2 cellular contexts compared by ENCODE assay signal in the genomic region with DNA sequence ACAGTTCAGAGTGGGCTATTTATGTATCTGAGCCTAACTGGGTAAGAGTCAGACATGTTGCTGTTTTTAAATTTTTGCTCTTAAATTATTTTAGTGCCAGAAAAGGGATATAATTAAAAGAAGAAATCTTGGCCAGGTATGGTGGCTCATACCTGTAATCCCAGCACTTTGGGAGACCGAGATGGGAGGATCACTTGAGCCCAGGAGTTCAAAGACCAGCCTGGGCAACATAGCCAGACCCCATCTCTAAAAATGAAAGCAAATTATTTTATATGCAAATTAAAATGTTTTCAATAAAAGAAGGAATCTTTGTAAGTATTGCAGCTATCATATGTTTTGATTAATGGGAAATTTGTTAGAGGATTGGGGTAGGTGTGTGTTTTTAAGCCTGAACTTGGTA.
TF ChIP-seq lines count a peak whose summit lies in the region.

No MANE protein-coding gene starts in this region.

TF ChIP-seq in HEK293, 187 proteins besides CTCF, POLR2A, EP300 and RAD21:
- TF ChIP-seq ZNF404 (tag by site-specific recombination; IDR thresholded peaks at IDR 0.05) (no peak), ZNF121 (tag by site-specific recombination; IDR thresholded peaks at IDR 0.05) (peak; percentile 56)

TF ChIP-seq in GM12878, 131 proteins besides CTCF, POLR2A, EP300 and RAD21:
- no peak for TF ChIP-seq KLF5 (IDR thresholded peaks at IDR 0.05; ENCODE audit: partially characterized antibody)
- no peak for TF ChIP-seq TCF7 (IDR thresholded peaks at IDR 0.05; ENCODE audit: borderline replicate concordance)
- TF ChIP-seq SREBF1 (IDR thresholded peaks at IDR 0.05; ENCODE audit: low read length): no peak
- TF ChIP-seq IRF4 (IDR thresholded peaks at IDR 0.05; ENCODE audit: low read depth, low read length): no peak
- TF ChIP-seq, protein P1, sequence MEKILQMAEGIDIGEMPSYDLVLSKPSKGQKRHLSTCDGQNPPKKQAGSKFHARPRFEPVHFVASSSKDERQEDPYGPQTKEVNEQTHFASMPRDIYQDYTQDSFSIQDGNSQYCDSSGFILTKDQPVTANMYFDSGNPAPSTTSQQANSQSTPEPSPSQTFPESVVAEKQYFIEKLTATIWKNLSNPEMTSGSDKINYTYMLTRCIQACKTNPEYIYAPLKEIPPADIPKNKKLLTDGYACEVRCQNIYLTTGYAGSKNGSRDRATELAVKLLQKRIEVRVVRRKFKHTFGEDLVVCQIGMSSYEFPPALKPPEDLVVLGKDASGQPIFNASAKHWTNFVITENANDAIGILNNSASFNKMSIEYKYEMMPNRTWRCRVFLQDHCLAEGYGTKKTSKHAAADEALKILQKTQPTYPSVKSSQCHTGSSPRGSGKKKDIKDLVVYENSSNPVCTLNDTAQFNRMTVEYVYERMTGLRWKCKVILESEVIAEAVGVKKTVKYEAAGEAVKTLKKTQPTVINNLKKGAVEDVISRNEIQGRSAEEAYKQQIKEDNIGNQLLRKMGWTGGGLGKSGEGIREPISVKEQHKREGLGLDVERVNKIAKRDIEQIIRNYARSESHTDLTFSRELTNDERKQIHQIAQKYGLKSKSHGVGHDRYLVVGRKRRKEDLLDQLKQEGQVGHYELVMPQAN (conservative IDR thresholded peaks at IDR 0.05): no peak
- TF ChIP-seq NR2C2 (IDR thresholded peaks at IDR 0.05; ENCODE audit: borderline replicate concordance, control insufficient read depth, insufficient read length, low read depth): no peak
- TF ChIP-seq PAX8 (IDR thresholded peaks at IDR 0.05): no peak
- TF ChIP-seq, protein P2, sequence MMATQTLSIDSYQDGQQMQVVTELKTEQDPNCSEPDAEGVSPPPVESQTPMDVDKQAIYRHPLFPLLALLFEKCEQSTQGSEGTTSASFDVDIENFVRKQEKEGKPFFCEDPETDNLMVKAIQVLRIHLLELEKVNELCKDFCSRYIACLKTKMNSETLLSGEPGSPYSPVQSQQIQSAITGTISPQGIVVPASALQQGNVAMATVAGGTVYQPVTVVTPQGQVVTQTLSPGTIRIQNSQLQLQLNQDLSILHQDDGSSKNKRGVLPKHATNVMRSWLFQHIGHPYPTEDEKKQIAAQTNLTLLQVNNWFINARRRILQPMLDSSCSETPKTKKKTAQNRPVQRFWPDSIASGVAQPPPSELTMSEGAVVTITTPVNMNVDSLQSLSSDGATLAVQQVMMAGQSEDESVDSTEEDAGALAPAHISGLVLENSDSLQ (IDR thresholded peaks at IDR 0.05): no peak
- TF ChIP-seq, protein P3, sequence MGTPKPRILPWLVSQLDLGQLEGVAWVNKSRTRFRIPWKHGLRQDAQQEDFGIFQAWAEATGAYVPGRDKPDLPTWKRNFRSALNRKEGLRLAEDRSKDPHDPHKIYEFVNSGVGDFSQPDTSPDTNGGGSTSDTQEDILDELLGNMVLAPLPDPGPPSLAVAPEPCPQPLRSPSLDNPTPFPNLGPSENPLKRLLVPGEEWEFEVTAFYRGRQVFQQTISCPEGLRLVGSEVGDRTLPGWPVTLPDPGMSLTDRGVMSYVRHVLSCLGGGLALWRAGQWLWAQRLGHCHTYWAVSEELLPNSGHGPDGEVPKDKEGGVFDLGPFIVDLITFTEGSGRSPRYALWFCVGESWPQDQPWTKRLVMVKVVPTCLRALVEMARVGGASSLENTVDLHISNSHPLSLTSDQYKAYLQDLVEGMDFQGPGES (IDR thresholded peaks at IDR 0.05): no peak
- no peak for TF ChIP-seq IKZF2 (IDR thresholded peaks at IDR 0.05)
- TF ChIP-seq CHD4 (IDR thresholded peaks at IDR 0.05): no peak
- TF ChIP-seq RBBP5 (conservative IDR thresholded peaks at IDR 0.05): no peak
TF ChIP-seq in GM12878: peak in this region for 0.
